ENCODE assay signal across 22 cellular contexts in genomic region chr16:84412262-84412661, GRCh38. TPM values are rescaled to one million over a fixed set of nuclear protein-coding genes. Genes with fewer than 3 reads are reported as not detected.
DNase-seq lines count a peak whose midpoint lies in the region; ATAC-seq, FAIRE-seq and TF ChIP-seq lines count a peak whose summit lies in the region.
"Had no signal": no experiment of that assay in that cellular context is flagged by ENCODE, and none has a peak within 500 bp of the region (broad histone marks: within the 10 kb centered on the region; RNA-seq: fewer than 3 reads in every experiment).

No MANE protein-coding gene starts in this region.

- H3K27me3 ChIP-seq in K562 (ENCODE audit: control insufficient read depth in 2 of 2, insufficient read depth in 2 of 2, low read length in 2 of 2) (peaks cover 68 to 93% of the 10 kb centered on the region in 2 experiments), trophoblast cell (ENCODE audit: insufficient read depth, low read length) (no peaks in the 10 kb centered on the region)

- H2BK120ac ChIP-seq in trophoblast cell (ENCODE audit: insufficient read depth, low read length, poor library complexity) = no peak overlapping the region

- BruUV-seq in K562 (replicated peaks; lab: Mats Ljungman, UMichigan) = no TSS peak

- in situ Hi-C loops in K562 (cut with MboI) = no loop called here

- H3K4me3 Mint-ChIP-seq in immature natural killer cell = no peak overlapping the region
- H3K4me3 Mint-ChIP-seq: CD4-positive, CD25-positive, alpha-beta regulatory T cell; CD8-positive, alpha-beta memory T cell; GM23338; HFFc6 had no signal

- no peaks in the 10 kb centered on the region for H3K9me1 ChIP-seq in K562 (ENCODE audit: control insufficient read depth, insufficient read depth, low read length)

- no peak overlapping the region for H2AK5ac ChIP-seq in trophoblast cell (ENCODE audit: low read length)

- H3K79me2 ChIP-seq in K562 (ENCODE audit: control insufficient read depth, insufficient read depth, low read length) (no peaks in the 10 kb centered on the region), trophoblast cell (ENCODE audit: control insufficient read depth, insufficient read depth, low read length, poor library complexity) (no peaks in the 10 kb centered on the region)

- no peak for TF ChIP-seq POLR2A in K562 (conservative IDR thresholded peaks at IDR 0.05)

- peak; percentile 81 for FAIRE-seq in HTR-8/SVneo (lab: Jason Lieb, UNC)
- FAIRE-seq in K562 (lab: Jason Lieb, UNC) = no peak
- FAIRE-seq: A204.1, H54 had no signal

- H3K4ac ChIP-seq in trophoblast cell (ENCODE audit: low read depth, low read length) = no peak overlapping the region

- H2BK5ac ChIP-seq in trophoblast cell (ENCODE audit: low read depth, low read length, poor library complexity) = no peak overlapping the region

- TF ChIP-seq RAD21 in K562 (CRISPR knock-in tag; conservative IDR thresholded peaks at IDR 0.05 in 1 of 2, IDR thresholded peaks at IDR 0.05 in 1 of 2) = no peak

- intact Hi-C loops in K562 (cut with micrococcal nuclease) = no loop called here

- H3K23ac ChIP-seq in trophoblast cell (ENCODE audit: low read length) = no peak overlapping the region

- H3K36me3 Mint-ChIP-seq in immature natural killer cell = no peaks in the 10 kb centered on the region
- H3K36me3 Mint-ChIP-seq: CD4-positive, CD25-positive, alpha-beta regulatory T cell; CD8-positive, alpha-beta memory T cell had no signal

- ATAC-seq in K562 = no peak
- no peak for ATAC-seq in HG03139 (IDR thresholded peaks at IDR 0.05; ENCODE audit: unreplicated experiment)
- ATAC-seq: GM23338 had no signal

- H3K14ac ChIP-seq in trophoblast cell (ENCODE audit: low read length) = no peak overlapping the region

- H3K36me3 ChIP-seq in K562 (ENCODE audit: control insufficient read depth, insufficient read depth, low read length) (no peaks in the 10 kb centered on the region), trophoblast cell (ENCODE audit: control insufficient read depth in 1 of 2, insufficient read depth in 2 of 2, low read length in 2 of 2) (no peaks in the 10 kb centered on the region)
- H3K36me3 ChIP-seq: BE2C had no signal

- H3K9me3 Mint-ChIP-seq in immature natural killer cell = no peaks in the 10 kb centered on the region
- H3K9me3 Mint-ChIP-seq: CD8-positive, alpha-beta memory T cell; GM23338; HFFc6 had no signal

- no peak overlapping the region for H2BK12ac ChIP-seq in trophoblast cell (ENCODE audit: low read length)

- no peak overlapping the region for H3K9ac ChIP-seq in K562 (ENCODE audit: insufficient read depth in 1 of 2, low read depth in 2 of 2, low read length in 2 of 2)
- no peak overlapping the region for H3K9ac ChIP-seq in trophoblast cell (ENCODE audit: low read length)

- no peak overlapping the region for H3K4me2 ChIP-seq in K562 (ENCODE audit: insufficient read depth, low read length)
- H3K4me2 ChIP-seq in trophoblast cell (ENCODE audit: low read length) = no peak overlapping the region
- H3K4me2 ChIP-seq: GM23338 had no signal

- POLR2A ChIA-PET in K562 (lab: Yijun Ruan, JAX) = interaction anchor here (0.6 to 0.9 kb wide), 3 partner anchors 78 to 543 kb away, joined by 3 to 4 read pairs (median 3); no protein-coding TSS in a partner anchor

- no peaks in the 10 kb centered on the region for H3K4me1 Mint-ChIP-seq in immature natural killer cell
- H3K4me1 Mint-ChIP-seq: CD8-positive, alpha-beta memory T cell; GM23338 had no signal

- H3K27ac ChIP-seq in K562 (ENCODE audit: extremely low read depth, low read depth, low read length) (no peak overlapping the region), trophoblast cell (ENCODE audit: low read depth, low read length) (no peak overlapping the region)

- CTCF ChIA-PET in K562 (lab: Yijun Ruan, JAX; ENCODE audit: low intra/inter-chr PET ratio) = no interaction called here

- no peak overlapping the region for H3K18ac ChIP-seq in trophoblast cell (ENCODE audit: low read length)

- no peak overlapping the region for H3K4me3 ChIP-seq in K562
- peak overlapping the region; percentile 34 for H3K4me3 ChIP-seq in trophoblast cell (ENCODE audit: low read depth, low read length)
- H3K4me3 ChIP-seq: GM23338 had no signal

- H3K27me3 Mint-ChIP-seq in immature natural killer cell (ENCODE audit: low read depth in 3 of 3) = peaks cover 4 to 11% (median 4%) of the 10 kb centered on the region in 3 donors

- no peaks in the 10 kb centered on the region for H3K9me3 ChIP-seq in K562 (replicated peaks; ENCODE audit: control insufficient read depth, insufficient read depth, low read depth, low read length)
- peaks cover 3% of the 10 kb centered on the region for H3K9me3 ChIP-seq in trophoblast cell (ENCODE audit: insufficient read depth, low read depth, low read length)
- H3K9me3 ChIP-seq: BE2C had no signal

- no peak overlapping the region for H4K91ac ChIP-seq in trophoblast cell (ENCODE audit: low read depth, low read length)

- DNase-seq in HTR-8/SVneo (ENCODE audit: insufficient read length, low spot score) (no peak), K562 (ENCODE audit: extremely low read depth in 1 of 4, low spot score in 3 of 4) (no peak), trophoblast cell (no peak), immature natural killer cell (no peak), midbrain (lab: John Stamatoyannopoulos, UW) (no peak)
- DNase-seq: ACHN; BE2C; C1 segment of cervical spinal cord; CD4-positive, CD25-positive, alpha-beta regulatory T cell; CD8-positive, alpha-beta memory T cell; COR-L47; DMS 273 treated with DMSO at 0.1 percent for 48 hours; DMS53; DND-41; EL; HCEC 1CT; HFFc6 had no signal

- H3K4me1 ChIP-seq in K562 (replicated peaks in 1 of 2; ENCODE audit: control insufficient read depth in 2 of 2, insufficient read depth in 2 of 2, low read length in 2 of 2) = no peaks in the 10 kb centered on the region
- H3K4me1 ChIP-seq in trophoblast cell (ENCODE audit: control insufficient read depth in 1 of 2, insufficient read depth in 2 of 2, low read length in 2 of 2) = peaks cover 3% of the 10 kb centered on the region in 2 experiments
- H3K4me1 ChIP-seq: BE2C had no signal

- no peaks in the 10 kb centered on the region; the same call in 1 of the 2 replicates for H4K20me1 ChIP-seq in K562 (replicated peaks; ENCODE audit: control insufficient read depth, insufficient read depth, low read length)

- H3K79me1 ChIP-seq in trophoblast cell (ENCODE audit: low read length) = no peaks in the 10 kb centered on the region

- no peak for TF ChIP-seq EP300 in K562 (IDR thresholded peaks at IDR 0.05; ENCODE audit: low read length)

- no peak overlapping the region for H4K8ac ChIP-seq in trophoblast cell (ENCODE audit: low read depth, low read length)

- no peak overlapping the region for H4K12ac ChIP-seq in trophoblast cell (ENCODE audit: low read depth, low read length)

- no peak overlapping the region for H3K27ac Mint-ChIP-seq in immature natural killer cell
- H3K27ac Mint-ChIP-seq: CD4-positive, CD25-positive, alpha-beta regulatory T cell; CD8-positive, alpha-beta memory T cell; GM23338; HFFc6 had no signal

- 6% methylated on average over 11 of the region's 11 CpGs for WGBS in K562 (ENCODE audit: insufficient coverage, low coverage, missing lambda C conversion rate)
- WGBS in trophoblast cell (ENCODE audit: extremely low coverage, insufficient coverage, insufficient read length) = no CpG with 5 or more reads among the region's 11 CpGs

- no peak overlapping the region for H2AFZ ChIP-seq in K562 (ENCODE audit: low read depth, low read length)
- H2AFZ ChIP-seq in trophoblast cell (ENCODE audit: insufficient read depth, low read length, poor library complexity) = no peak overlapping the region
- H2AFZ ChIP-seq: GM23338 had no signal

- no peak for TF ChIP-seq CTCF in K562 (IDR thresholded peaks at IDR 0.05 in 2 of 3, conservative IDR thresholded peaks at IDR 0.05 in 1 of 3; ENCODE audit: insufficient read depth in 2 of 3, low read depth in 1 of 3, low read length in 3 of 3)

TF ChIP-seq in K562, 482 proteins besides CTCF, POLR2A, EP300 and RAD21:
- TF ChIP-seq ZNF76 (CRISPR knock-in tag; IDR thresholded peaks at IDR 0.05; ENCODE audit: borderline replicate concordance) = no peak
- peak; percentile 21; the same call in 1 of the 2 replicates for TF ChIP-seq MAX (CRISPR knock-in tag; IDR thresholded peaks at IDR 0.05)

RNA-seq across cellular contexts. Expression of gene ATP2C2, which starts 43.9 kb away (rescaled TPM):
- not detected in 2 replicates for total RNA-seq in K562 (2011; cell fraction: chromatin; rRNA removed; ENCODE audit: low replicate concordance)
- total RNA-seq in K562 (2011; cell fraction: nucleolus; rRNA removed) = not detected in 2 replicates
- total RNA-seq in K562 (2011; cell fraction: nucleoplasm; rRNA removed) = not detected in 2 replicates
- total RNA-seq in K562 (2014; rRNA removed) = not detected in 2 replicates
- total RNA-seq in K562 (2014; rRNA removed; fragmentation: Illumina TruSeq; extraction: Trizol) = not detected in 2 replicates
- total RNA-seq in K562 (2015; rRNA removed; fragmentation: Illumina TruSeq; extraction: Trizol) = not detected in 2 replicates
- 0.11 and 0.75 TPM in 2 replicates for total RNA-seq in K562 (2021)
- polyA plus RNA-seq in K562 (2011; rRNA removed) = not detected in 2 replicates
- not detected in 2 replicates for polyA plus RNA-seq in K562 (2011; cell fraction: cytosol; rRNA removed)
- polyA plus RNA-seq in K562 (2011; cell fraction: nucleus; rRNA removed) = not detected in 2 replicates
- not detected in 2 replicates for polyA plus RNA-seq in K562 (2012)
- not detected in 2 replicates for polyA plus RNA-seq in K562 (2014; fragmentation: Illumina TruSeq; extraction: Trizol)
- polyA plus RNA-seq in K562 (2014; fragmentation: Nextera tagmentation; extraction: Ambion mirVana) = not detected
- polyA plus RNA-seq in K562 (2014; rRNA removed) = not detected in 2 replicates
- polyA minus RNA-seq in K562 (2011; rRNA and poly(A)+ RNA removed) = not detected in 2 replicates
- not detected in 2 replicates for polyA minus RNA-seq in K562 (2011; cell fraction: cytosol; rRNA and poly(A)+ RNA removed)
- not detected in 2 replicates for polyA minus RNA-seq in K562 (2011; cell fraction: nucleus; rRNA and poly(A)+ RNA removed)
- polyA plus RNA-seq in trophoblast cell (2013) = 10.4 and 10.8 TPM in 2 replicates
- not detected for polyA plus RNA-seq in immature natural killer cell
- total RNA-seq: CD4-positive, CD25-positive, alpha-beta regulatory T cell; CD8-positive, alpha-beta memory T cell; G401; HFFc6 had no signal
- polyA plus RNA-seq: CD8-positive, alpha-beta memory T cell had no signal
